9 cellular contexts compared by ENCODE assay signal in genomic region chr9:128098017-128098935, GRCh38. TPM values are rescaled to one million over a fixed set of nuclear protein-coding genes. Genes with fewer than 3 reads are reported as not detected.
DNase-seq lines count a peak whose midpoint lies in the region; ATAC-seq, FAIRE-seq and TF ChIP-seq lines count a peak whose summit lies in the region.
"Had no signal": no experiment of that assay in that cellular context is flagged by ENCODE, and none has a peak within 500 bp of the region (broad histone marks: within the 10 kb centered on the region; RNA-seq: fewer than 3 reads in every experiment).

No MANE protein-coding gene starts in this region.

- H3K4me3 ChIP-seq in GM23338 (peak overlapping the region; percentile 52), dorsolateral prefrontal cortex (peak overlapping the region in 58 of 59 donors; percentile 24 to 69 (median 54)), left lung (peak overlapping the region; percentile 30 to 59)

- H3K9me3 Mint-ChIP-seq in GM23338: no peaks in the 10 kb centered on the region

- peak overlapping the region; percentile 96 for H3K4me3 Mint-ChIP-seq in GM23338

- peak; percentile 87 for ATAC-seq in GM23338
- ATAC-seq in left lung: peak; percentile 78
- ATAC-seq in GM18520 (IDR thresholded peaks at IDR 0.05; ENCODE audit: unreplicated experiment): no peak

- peaks cover 23% of the 10 kb centered on the region for H4K20me1 ChIP-seq in GM23338 (replicated peaks; ENCODE audit: insufficient read depth)

- no peak for TF ChIP-seq POLR2A in GM12892 (IDR thresholded peaks at IDR 0.05; ENCODE audit: low read depth, low read length)

- peaks cover 65% of the 10 kb centered on the region for H3K4me1 Mint-ChIP-seq in GM23338

- DNase-seq in GM23338 (ENCODE audit: low spot score) (peak; percentile 99), NCI-H345 treated with DMSO at 0.1 percent for 48 hours (lab: John Stamatoyannopoulos, UW; ENCODE audit: unreplicated experiment) (peak; percentile 39), dorsolateral prefrontal cortex (peak; percentile 52 to 95 (median 86)), left lung (peak; percentile 92 to 96), GM12892 (ENCODE audit: insufficient read length) (no peak)
- peak; percentile 52 for DNase-seq in activated CD4-positive, alpha-beta T cell treated with anti-CD3 and anti-CD28 coated beads, Interleukin-2, amount 50 U/mL, for 1 hour
- peak; percentile 59 to 65 for DNase-seq in stimulated activated CD4-positive, alpha-beta T cell treated with anti-CD3 and anti-CD28 coated beads, Interleukin-1b, Interleukin-23, amount 100 ng/mL, for 4 hours (ENCODE audit: low read depth in 2 of 2)

- no peak for FAIRE-seq in GM12892 (lab: Jason Lieb, UNC)
- FAIRE-seq: frontal cortex had no signal

- no peak overlapping the region for H2AFZ ChIP-seq in GM23338

- H3K4me1 ChIP-seq in GM23338 (ENCODE audit: insufficient read depth): peaks cover 35% of the 10 kb centered on the region
- peaks cover 55 to 97% of the 10 kb centered on the region in 2 donors for H3K4me1 ChIP-seq in left lung

- H3K27ac Mint-ChIP-seq in GM23338: peak overlapping the region; percentile 100

- H3K9me3 ChIP-seq in left lung: no peaks in the 10 kb centered on the region

- H3F3A ChIP-seq in GM23338 (replicated peaks; ENCODE audit: low read depth): peaks cover 12% of the 10 kb centered on the region; the same call in 1 of the 2 replicates

- H3K36me3 ChIP-seq in GM23338 (ENCODE audit: insufficient read depth): no peaks in the 10 kb centered on the region; the same call in 1 of the 2 replicates
- peaks cover 0 to 30% of the 10 kb centered on the region in 2 donors for H3K36me3 ChIP-seq in left lung

- H3K79me2 ChIP-seq in GM23338 (replicated peaks; ENCODE audit: insufficient read depth): peaks cover 54% of the 10 kb centered on the region

- no peaks in the 10 kb centered on the region for H3K9me2 ChIP-seq in GM23338 (ENCODE audit: insufficient read depth)

- peaks cover 28% of the 10 kb centered on the region for H3K36me3 Mint-ChIP-seq in GM23338 (ENCODE audit: low read depth)

- TF ChIP-seq CTCF in GM23338 (conservative IDR thresholded peaks at IDR 0.05; ENCODE audit: low read depth in 2 of 2): no peak
- no peak for TF ChIP-seq CTCF in dorsolateral prefrontal cortex (IDR thresholded peaks at IDR 0.05 in 54 of 56, conservative IDR thresholded peaks at IDR 0.05 in 2 of 56; ENCODE audit: low read depth in 1 of 56, partially characterized antibody in 56 of 56)
- no peak for TF ChIP-seq CTCF in left lung (IDR thresholded peaks at IDR 0.05)

- intact Hi-C loops in dorsolateral prefrontal cortex (cut with DNase I): loop anchor here in 1 of 2 donors (10.0 kb wide), 1 partner anchor 153 kb away; no protein-coding TSS in a partner anchor
- intact Hi-C loops in left lung (cut with DNase I): no loop called here

- peak overlapping the region; percentile 75 for H3K4me2 ChIP-seq in GM23338

- H3K27me3 ChIP-seq in GM23338 (ENCODE audit: insufficient read depth): no peaks in the 10 kb centered on the region
- no peaks in the 10 kb centered on the region for H3K27me3 ChIP-seq in dorsolateral prefrontal cortex
- no peaks in the 10 kb centered on the region for H3K27me3 ChIP-seq in left lung

- H3K27ac ChIP-seq in GM23338 (ENCODE audit: low read depth) (peak overlapping the region; percentile 95), dorsolateral prefrontal cortex (peak overlapping the region in 58 of 59 donors; percentile 52 to 94 (median 86)), left lung (peak overlapping the region; percentile 91 to 93)

- peaks cover 25% of the 10 kb centered on the region for H3K27me3 Mint-ChIP-seq in GM23338 (ENCODE audit: insufficient read depth, low read depth, poor library complexity)

TF ChIP-seq in GM23338, 12 proteins besides CTCF, POLR2A, EP300 and RAD21:
- TF ChIP-seq CREB1 (CRISPR knock-in tag; IDR thresholded peaks at IDR 0.05; ENCODE audit: low read depth) (peak; percentile 89), ZNF462 (CRISPR knock-in tag; IDR thresholded peaks at IDR 0.05) (no peak), POLR2AphosphoS5 (IDR thresholded peaks at IDR 0.05; ENCODE audit: low read depth) (peak; percentile 95)

RNA-seq across cellular contexts. Expression of gene PTGES2, which starts 29.3 kb away (rescaled TPM):
- total RNA-seq in GM23338 (2014; rRNA removed; shearing (Covaris generic)): 108 and 124 TPM in 2 replicates
- 56.3 and 59.7 TPM in 2 replicates for polyA plus RNA-seq in GM23338 (2016; fragmentation: Nextera tagmentation; extraction: Ambion mirVana)
- total RNA-seq in dorsolateral prefrontal cortex: 100 to 1,000 TPM in 43 of 120 experiments, 10 to 100 TPM in 77; 59.1 to 132 (median 93.5) TPM
- total RNA-seq in left lung: 10 to 100 TPM; 34.8 to 56.9 TPM
- polyA plus RNA-seq in GM12892 (2012; ENCODE audit: missing spikeins): 49.9 TPM

RNA-seq across cellular contexts. Expression of gene SLC25A25, which starts 30.2 kb away (rescaled TPM):
- 21.2 and 27.0 TPM in 2 replicates for total RNA-seq in GM23338 (2014; rRNA removed; shearing (Covaris generic))
- 6.1 and 7.1 TPM in 2 replicates for polyA plus RNA-seq in GM23338 (2016; fragmentation: Nextera tagmentation; extraction: Ambion mirVana)
- total RNA-seq in dorsolateral prefrontal cortex: 10 to 100 TPM; 17.8 to 66.6 (median 35.3) TPM
- total RNA-seq in left lung: 10 to 100 TPM; 19.5 to 21.0 TPM
- polyA plus RNA-seq in GM12892 (2012; ENCODE audit: missing spikeins): 5.8 TPM

RNA-seq across cellular contexts. Expression of gene NAIF1, which starts 31.2 kb away (rescaled TPM):
- total RNA-seq in GM23338 (2014; rRNA removed; shearing (Covaris generic)): 5.5 and 6.7 TPM in 2 replicates
- 4.0 and 4.9 TPM in 2 replicates for polyA plus RNA-seq in GM23338 (2016; fragmentation: Nextera tagmentation; extraction: Ambion mirVana)
- total RNA-seq in dorsolateral prefrontal cortex (10 to 100 TPM in 17 of 120 experiments, 1 to 10 TPM in 103; 3.4 to 14.7 (median 7.2) TPM), left lung (1 to 10 TPM; 7.7 to 8.0 TPM)
- polyA plus RNA-seq in GM12892 (2012; ENCODE audit: missing spikeins): 6.5 TPM

RNA-seq across cellular contexts. Expression of gene LCN2, which starts 51.0 kb away (rescaled TPM):
- 0.27 TPM in 1 of 2 replicates, not detected in the other for total RNA-seq in GM23338 (2014; rRNA removed; shearing (Covaris generic))
- polyA plus RNA-seq in GM23338 (2016; fragmentation: Nextera tagmentation; extraction: Ambion mirVana): 2.0 and 2.7 TPM in 2 replicates
- total RNA-seq in dorsolateral prefrontal cortex (10 to 100 TPM in 1 of 120 experiments, 1 to 10 TPM in 18, under 1 TPM in 4, not detected in 97; 0.59 to 10.1 (median 1.4) TPM), left lung (100 to 1,000 TPM in 1 of 2 donors, 10 to 100 TPM in 1; 37.7 to 155 TPM)
- polyA plus RNA-seq in GM12892 (2012; ENCODE audit: missing spikeins): not detected
- total RNA-seq: frontal cortex had no signal
